ENCODE assay signal across 19 cellular contexts in the genomic region with DNA sequence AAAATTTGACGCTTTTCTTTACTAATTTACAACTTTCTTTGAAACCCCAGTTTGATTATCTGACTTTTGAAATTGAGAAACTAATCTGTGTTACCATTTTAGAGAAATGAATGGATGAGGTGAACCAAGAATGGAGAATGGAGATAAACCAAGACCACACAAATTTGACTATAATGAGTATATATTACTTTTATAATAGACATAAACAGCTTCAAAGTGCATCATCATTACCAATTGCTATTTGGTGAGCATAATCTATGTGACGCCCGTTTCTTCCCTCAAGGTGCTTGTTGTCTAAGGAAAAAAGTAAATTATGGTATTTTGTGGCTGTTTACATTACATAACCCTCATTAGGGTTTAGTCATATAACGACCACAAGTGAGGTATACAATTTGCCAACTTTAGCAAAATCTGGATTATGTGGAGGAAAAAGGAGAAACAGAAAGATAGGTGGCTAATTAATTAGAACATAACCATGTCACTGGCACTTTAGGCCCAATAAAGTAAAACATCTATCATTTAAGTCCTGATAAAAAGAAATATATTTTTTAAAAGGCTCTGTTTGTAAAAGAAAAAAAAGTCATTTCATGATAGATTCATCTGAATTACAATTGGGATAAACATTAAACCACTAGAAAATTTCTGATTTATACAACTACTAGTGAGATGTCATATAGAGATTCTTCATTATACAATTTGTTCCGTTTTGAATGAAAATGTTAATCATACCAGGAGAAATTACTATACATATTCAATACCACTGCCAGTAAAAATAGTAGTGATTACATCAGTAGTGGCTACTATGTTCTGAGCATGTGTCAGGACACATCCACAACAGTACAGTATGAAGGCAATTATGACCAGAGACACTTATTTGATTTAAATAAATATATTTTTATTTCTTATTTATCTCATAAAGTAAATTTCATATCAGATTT.
DNase-seq lines count a peak whose midpoint lies in the region; ATAC-seq, FAIRE-seq and TF ChIP-seq lines count a peak whose summit lies in the region.
"Had no signal": no experiment of that assay in that cellular context is flagged by ENCODE, and none has a peak within 500 bp of the region (broad histone marks: within the 10 kb centered on the region; RNA-seq: fewer than 3 reads in every experiment).

No MANE protein-coding gene starts in this region.

- no peaks in the 10 kb centered on the region for H3K9me3 Mint-ChIP-seq in activated CD8-positive, alpha-beta T cell treated with anti-CD3 and anti-CD28 coated beads for 36 hours
- peaks cover 7% of the 10 kb centered on the region for H3K9me3 Mint-ChIP-seq in activated CD8-positive, alpha-beta T cell treated with anti-CD3 and anti-CD28 coated beads, Interleukin-2, amount 10 ng/mL, durations not matched to agents 7 days and 5 days (ENCODE audit: insufficient read depth)

- no peak overlapping the region for H3K14ac ChIP-seq in mesenchymal stem cell (ENCODE audit: low read length in 2 of 2)

- no peak for TF ChIP-seq EP300 in GM12878 (IDR thresholded peaks at IDR 0.05; ENCODE audit: borderline replicate concordance in 1 of 2, control insufficient read depth in 1 of 2, low read depth in 2 of 2, low read length in 2 of 2)

- H3K4me3 Mint-ChIP-seq in activated CD8-positive, alpha-beta T cell treated with anti-CD3 and anti-CD28 coated beads for 36 hours = no peak overlapping the region
- no peak overlapping the region for H3K4me3 Mint-ChIP-seq in activated CD8-positive, alpha-beta T cell treated with anti-CD3 and anti-CD28 coated beads, Interleukin-2, amount 10 ng/mL, durations not matched to agents 7 days and 5 days

- H2AK5ac ChIP-seq in mesenchymal stem cell (ENCODE audit: low read length, severe bottlenecking) = no peak overlapping the region

- no peak for FAIRE-seq in GM12878 (lab: Jason Lieb, UNC)
- FAIRE-seq: urothelium cell line had no signal

- no peak overlapping the region for H3K18ac ChIP-seq in mesenchymal stem cell (ENCODE audit: low read depth in 1 of 2, low read length in 2 of 2)

- H3K4ac ChIP-seq in mesenchymal stem cell (ENCODE audit: low read depth in 1 of 2, low read length in 2 of 2) = no peak overlapping the region

- H3K79me2 ChIP-seq in GM12878 (ENCODE audit: control insufficient read depth, insufficient read depth, low read length) = no peaks in the 10 kb centered on the region

- H3K4me3 ChIP-seq in GM06990 (replicated peaks; ENCODE audit: low read depth, low read length) = no peak overlapping the region
- no peak overlapping the region for H3K4me3 ChIP-seq in GM12878
- H3K4me3 ChIP-seq in mesenchymal stem cell (ENCODE audit: insufficient read depth in 1 of 2, low read depth in 1 of 2, low read length in 2 of 2) = no peak overlapping the region
- H3K4me3 ChIP-seq: ascending aorta, HAP-1 had no signal

- H3K27me3 Mint-ChIP-seq in activated CD8-positive, alpha-beta T cell treated with anti-CD3 and anti-CD28 coated beads for 36 hours = no peaks in the 10 kb centered on the region
- H3K27me3 Mint-ChIP-seq in activated CD8-positive, alpha-beta T cell treated with anti-CD3 and anti-CD28 coated beads, Interleukin-2, amount 10 ng/mL, durations not matched to agents 7 days and 5 days (ENCODE audit: low read depth) = no peaks in the 10 kb centered on the region

- no peak overlapping the region for H4K91ac ChIP-seq in mesenchymal stem cell (ENCODE audit: low read length)

- H3K27me3 ChIP-seq in GM06990 (replicated peaks; ENCODE audit: control insufficient read depth, insufficient read depth, low read length) (no peaks in the 10 kb centered on the region), GM12878 (replicated peaks in 1 of 2; ENCODE audit: control insufficient read depth in 2 of 2, insufficient read depth in 2 of 2, low read length in 1 of 2) (no peaks in the 10 kb centered on the region), mesenchymal stem cell (ENCODE audit: control insufficient read depth in 1 of 2, insufficient read depth in 1 of 2, low read length in 2 of 2) (no peaks in the 10 kb centered on the region)
- H3K27me3 ChIP-seq: ascending aorta, BE2C had no signal

- H3K27ac ChIP-seq in GM12878 (ENCODE audit: control insufficient read depth, insufficient read depth) (no peak overlapping the region), mesenchymal stem cell (ENCODE audit: low read length, poor library complexity, severe bottlenecking) (no peak overlapping the region)
- H3K27ac ChIP-seq: ascending aorta had no signal

- peaks cover 45% of the 10 kb centered on the region for H3K4me1 Mint-ChIP-seq in activated CD8-positive, alpha-beta T cell treated with anti-CD3 and anti-CD28 coated beads for 36 hours (ENCODE audit: low read depth)
- H3K4me1 Mint-ChIP-seq in activated CD8-positive, alpha-beta T cell treated with anti-CD3 and anti-CD28 coated beads, Interleukin-2, amount 10 ng/mL, durations not matched to agents 7 days and 5 days (ENCODE audit: low read depth) = peaks cover 12% of the 10 kb centered on the region

- peak; percentile 76 for ATAC-seq in activated CD8-positive, alpha-beta T cell treated with anti-CD3 and anti-CD28 coated beads for 36 hours
- ATAC-seq in activated CD8-positive, alpha-beta T cell treated with anti-CD3 and anti-CD28 coated beads, Interleukin-2, amount 10 ng/mL, durations not matched to agents 7 days and 5 days = no peak
- peak; percentile 46 for ATAC-seq in HG02885 (IDR thresholded peaks at IDR 0.05; ENCODE audit: poor library complexity, unreplicated experiment)
- ATAC-seq in GM12878 = peak; percentile 87
- ATAC-seq: left lobe of liver, SK-N-SH treated with all-trans-retinoic acid at 6 μM for 48 hours had no signal

- H3K9me3 ChIP-seq in GM12878 (replicated peaks; ENCODE audit: control insufficient read depth, insufficient read depth, low read length) (peaks cover 2% of the 10 kb centered on the region; the same call in 2 of the 3 replicates), mesenchymal stem cell (ENCODE audit: control insufficient read depth, low read length) (peaks cover 15% of the 10 kb centered on the region)
- H3K9me3 ChIP-seq: ascending aorta, BE2C, HAP-1 had no signal

- intact Hi-C loops in activated CD8-positive, alpha-beta T cell treated with anti-CD3 and anti-CD28 coated beads for 36 hours (cut with micrococcal nuclease) = loop anchor here (1.0 kb wide), 1 partner anchor 66 kb away; no protein-coding TSS in a partner anchor
- intact Hi-C loops in GM12878 (cut with micrococcal nuclease; ENCODE audit: unreplicated experiment) = loop anchor here (1.0 to 5.0 kb wide), 3 partner anchors 74 to 124 kb away; no protein-coding TSS in a partner anchor

- H3K4me1 ChIP-seq in GM12878 (ENCODE audit: control insufficient read depth, insufficient read depth, low read length) (peaks cover 5% of the 10 kb centered on the region; the same call in 1 of the 2 replicates), mesenchymal stem cell (ENCODE audit: control insufficient read depth, insufficient read depth, low read depth, low read length) (peaks cover 1% of the 10 kb centered on the region)
- H3K4me1 ChIP-seq: ascending aorta, HAP-1 had no signal

- H4K8ac ChIP-seq in mesenchymal stem cell (ENCODE audit: low read length) = no peak overlapping the region

- no peak overlapping the region for H2BK12ac ChIP-seq in mesenchymal stem cell (ENCODE audit: low read length in 2 of 2)

- H2BK120ac ChIP-seq in mesenchymal stem cell (ENCODE audit: low read depth, low read length) = no peak overlapping the region

- H2BK5ac ChIP-seq in mesenchymal stem cell (ENCODE audit: low read depth, low read length, poor library complexity, severe bottlenecking) = no peak overlapping the region

- TF ChIP-seq POLR2A in GM12878 (IDR thresholded peaks at IDR 0.05; ENCODE audit: low read depth, low read length) = no peak

- no peak for TF ChIP-seq CTCF in activated CD8-positive, alpha-beta T cell treated with anti-CD3 and anti-CD28 coated beads for 36 hours (IDR thresholded peaks at IDR 0.05)
- TF ChIP-seq CTCF in GM06990 (IDR thresholded peaks at IDR 0.05; ENCODE audit: insufficient read depth, low read length, poor library complexity, severe bottlenecking) = no peak
- TF ChIP-seq CTCF in GM12878 (IDR thresholded peaks at IDR 0.05 in 2 of 3, conservative IDR thresholded peaks at IDR 0.05 in 1 of 3; ENCODE audit: control insufficient read depth in 2 of 3, extremely low read depth in 1 of 3, insufficient read depth in 1 of 3, low read depth in 3 of 3, low read length in 3 of 3) = no peak

- TF ChIP-seq RAD21 in GM12878 (IDR thresholded peaks at IDR 0.05; ENCODE audit: insufficient read depth, low read depth, low read length) = no peak

- H2BK15ac ChIP-seq in mesenchymal stem cell (ENCODE audit: low read depth, poor library complexity, severe bottlenecking) = no peak overlapping the region

- BruUV-seq in GM12878 (replicated peaks; lab: Mats Ljungman, UMichigan) = no TSS peak

- CTCF ChIA-PET in activated CD8-positive, alpha-beta T cell treated with anti-CD3 and anti-CD28 coated beads for 36 hours (lab: Charles Lee) = interaction anchor here (1.3 kb wide), 1 partner anchor 87 kb away, joined by 5 read pairs; no protein-coding TSS in a partner anchor
- CTCF ChIA-PET in activated CD8-positive, alpha-beta T cell treated with anti-CD3 and anti-CD28 coated beads, Interleukin-2, amount 10 ng/mL, durations not matched to agents 7 days and 5 days (lab: Charles Lee) = interaction anchor here (1.0 to 1.1 kb wide), 2 partner anchors 10 to 12 kb away, joined by 4 to 5 read pairs; no protein-coding TSS in a partner anchor
- CTCF ChIA-PET in GM12878 (lab: Yijun Ruan, JAX) = interaction anchor here (1.0 to 1.1 kb wide), 2 partner anchors 13 to 14 kb away, joined by 3 to 4 read pairs; no protein-coding TSS in a partner anchor

- H3K27ac Mint-ChIP-seq in activated CD8-positive, alpha-beta T cell treated with anti-CD3 and anti-CD28 coated beads for 36 hours = peak overlapping the region; percentile 81
- H3K27ac Mint-ChIP-seq in activated CD8-positive, alpha-beta T cell treated with anti-CD3 and anti-CD28 coated beads, Interleukin-2, amount 10 ng/mL, durations not matched to agents 7 days and 5 days = no peak overlapping the region

- H3K23ac ChIP-seq in mesenchymal stem cell (ENCODE audit: low read length in 2 of 2) = no peak overlapping the region

- SMC1A ChIA-PET in GM12878 (lab: Charles Lee; ENCODE audit: uncharacterized antibody, unreplicated experiment) = interaction anchor here (1.0 to 1.1 kb wide), 3 partner anchors 10 to 122 kb away, joined by 3 to 5 read pairs (median 5); no protein-coding TSS in a partner anchor

- DNase-seq in activated CD8-positive, alpha-beta T cell treated with anti-CD3 and anti-CD28 coated beads for 36 hours = no peak
- no peak for DNase-seq in activated CD8-positive, alpha-beta T cell treated with anti-CD3 and anti-CD28 coated beads, Interleukin-2, amount 10 ng/mL, durations not matched to agents 7 days and 5 days
- DNase-seq in GM06990 (ENCODE audit: extremely low read depth, insufficient read length) = peak; percentile 28
- DNase-seq in GM12878 (ENCODE audit: low read depth, low spot score) = no peak
- DNase-seq in NCI-H2171 treated with DMSO at 0.1 percent for 48 hours (lab: John Stamatoyannopoulos, UW) = no peak
- no peak for DNase-seq in mesenchymal stem cell
- DNase-seq in NCI-H345 (lab: John Stamatoyannopoulos, UW) = no peak
- DNase-seq: BE2C, DMS79, hypothalamus, NCI-H1105, NCI-H2081, NCI-H774 had no signal

- no peak overlapping the region for H2AFZ ChIP-seq in GM12878 (ENCODE audit: control insufficient read depth, low read depth, low read length)
- H2AFZ ChIP-seq in mesenchymal stem cell (ENCODE audit: low read depth, low read length) = no peak overlapping the region

- POLR2A ChIA-PET in activated CD8-positive, alpha-beta T cell treated with anti-CD3 and anti-CD28 coated beads for 36 hours (lab: Charles Lee) = interaction anchor here (0.6 to 1.4 kb wide), 3 partner anchors 9 to 104 kb away, joined by 3 to 4 read pairs (median 3); no protein-coding TSS in a partner anchor
- POLR2A ChIA-PET in activated CD8-positive, alpha-beta T cell treated with anti-CD3 and anti-CD28 coated beads, Interleukin-2, amount 10 ng/mL, durations not matched to agents 7 days and 5 days (lab: Charles Lee) = interaction anchor here (1.4 kb wide), 1 partner anchor 9 kb away, joined by 4 read pairs; no protein-coding TSS in a partner anchor
- POLR2A ChIA-PET in GM12878 (lab: Charles Lee) = interaction anchor here (1.0 kb wide), 1 partner anchor 56 kb away, joined by 3 read pairs; no protein-coding TSS in a partner anchor

- RAD21 ChIA-PET in GM12878 (lab: Charles Lee; ENCODE audit: unreplicated experiment) = no interaction called here

- H3K36me3 ChIP-seq in GM06990 (ENCODE audit: control insufficient read depth, insufficient read depth, low read length) = no peaks in the 10 kb centered on the region
- peaks cover 0 to 1% of the 10 kb centered on the region in 2 experiments; a peak in 3 of 4 replicates for H3K36me3 ChIP-seq in GM12878 (ENCODE audit: control insufficient read depth in 2 of 2, insufficient read depth in 2 of 2, low read length in 1 of 2)
- H3K36me3 ChIP-seq in mesenchymal stem cell (ENCODE audit: control insufficient read depth in 1 of 2, insufficient read depth in 2 of 2, low read depth in 1 of 2, low read length in 2 of 2) = peaks cover 3 to 14% of the 10 kb centered on the region in 2 experiments
- H3K36me3 ChIP-seq: ascending aorta, HAP-1 had no signal

- 35% methylated on average over 5 of the region's 5 CpGs for WGBS in GM12878 (ENCODE audit: insufficient coverage, insufficient replicate concordance, low lambda C conversion rate, missing lambda C conversion rate)
- 100% methylated on average over 1 of the region's 5 CpGs for WGBS in mesenchymal stem cell

- H3K36me3 Mint-ChIP-seq in activated CD8-positive, alpha-beta T cell treated with anti-CD3 and anti-CD28 coated beads for 36 hours (ENCODE audit: low read depth) = peaks cover 40% of the 10 kb centered on the region
- H3K36me3 Mint-ChIP-seq in activated CD8-positive, alpha-beta T cell treated with anti-CD3 and anti-CD28 coated beads, Interleukin-2, amount 10 ng/mL, durations not matched to agents 7 days and 5 days (ENCODE audit: low read depth) = peaks cover 53% of the 10 kb centered on the region

- H3K9ac ChIP-seq in GM12878 (ENCODE audit: control insufficient read depth, insufficient read depth, low read length) (no peak overlapping the region), mesenchymal stem cell (ENCODE audit: low read length) (no peak overlapping the region)

- no peak overlapping the region for H3K4me2 ChIP-seq in GM12878 (ENCODE audit: control insufficient read depth, insufficient read depth)
- H3K4me2 ChIP-seq in mesenchymal stem cell (ENCODE audit: low read length, poor library complexity, severe bottlenecking) = no peak overlapping the region

- no peaks in the 10 kb centered on the region for H4K20me1 ChIP-seq in GM12878 (ENCODE audit: control insufficient read depth, insufficient read depth)

- peaks cover 13% of the 10 kb centered on the region for H3K79me1 ChIP-seq in mesenchymal stem cell (replicated peaks; ENCODE audit: low read length, poor library complexity, severe bottlenecking)

- in situ Hi-C loops in GM12878 (cut with MboI) = no loop called here
